ENCODE assay signal across 11 cellular contexts in the genomic region with DNA sequence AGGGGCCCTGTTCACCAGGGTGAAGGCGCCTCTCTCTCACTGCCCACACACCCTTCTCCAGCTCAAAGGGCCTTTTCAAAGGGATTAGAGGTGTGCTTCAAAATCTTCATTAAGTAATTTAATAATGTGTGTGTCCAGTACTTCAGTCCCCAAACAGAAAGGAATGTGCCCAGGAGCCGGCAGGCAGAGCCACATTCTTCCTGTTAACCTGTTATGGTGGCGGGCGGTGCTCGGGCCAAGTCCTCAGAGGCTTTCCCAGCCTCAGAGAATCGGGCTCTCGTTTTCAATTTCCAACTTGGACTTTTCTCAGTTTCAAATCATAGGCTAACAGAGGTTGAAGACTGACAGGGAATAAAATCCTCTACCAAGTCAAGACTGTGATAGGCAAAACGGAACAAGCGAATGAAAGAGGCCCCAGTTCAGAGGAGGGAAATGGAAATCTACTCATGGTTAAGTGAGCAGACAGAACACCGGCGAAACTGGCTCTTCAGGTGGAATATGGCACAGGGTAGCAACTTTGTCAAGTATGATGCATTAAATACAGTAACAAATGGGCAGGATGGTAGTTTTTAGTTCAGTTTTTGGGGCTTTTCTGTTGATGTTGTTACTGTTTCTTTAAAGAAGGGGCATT.
A peak's percentile ranks its signal among the peaks of the same experiment; 100 is the strongest.
DNase-seq lines count a peak whose midpoint lies in the region; ATAC-seq and TF ChIP-seq lines count a peak whose summit lies in the region.
"Had no signal": no experiment of that assay in that cellular context is flagged by ENCODE, and none has a peak within 500 bp of the region (broad histone marks: within the 10 kb centered on the region; RNA-seq: fewer than 3 reads in every experiment).

No MANE protein-coding gene starts in this region.

- H3K4me3 ChIP-seq in CD8-positive, alpha-beta T cell (ENCODE audit: low read depth, low read length), result no peak overlapping the region
- peak overlapping the region; percentile 10 for H3K4me3 ChIP-seq in SU-DHL-6 (ENCODE audit: insufficient read depth, low read length, poor library complexity, severe bottlenecking)
- H3K4me3 ChIP-seq in epithelial cell of proximal tubule (ENCODE audit: low read depth, low read length), result peak overlapping the region; percentile 30
- H3K4me3 ChIP-seq in neural progenitor cell, result no peak overlapping the region
- H3K4me3 ChIP-seq: SJSA1 had no signal

- no peak for TF ChIP-seq CTCF in CD8-positive, alpha-beta T cell (IDR thresholded peaks at IDR 0.05)
- TF ChIP-seq CTCF in SU-DHL-6 (IDR thresholded peaks at IDR 0.05; ENCODE audit: insufficient read depth, low read length, poor library complexity, severe bottlenecking), result no peak
- no peak for TF ChIP-seq CTCF in epithelial cell of proximal tubule (conservative IDR thresholded peaks at IDR 0.05; ENCODE audit: low read depth, low read length)
- TF ChIP-seq CTCF in neural progenitor cell (IDR thresholded peaks at IDR 0.05), result no peak

- peaks cover 100% of the 10 kb centered on the region for H3K79me2 ChIP-seq in SU-DHL-6 (ENCODE audit: insufficient read depth, low read length)
- H3K79me2 ChIP-seq in neural progenitor cell (ENCODE audit: low read depth), result peaks cover 9% of the 10 kb centered on the region

- peaks cover 3% of the 10 kb centered on the region for H3K36me3 Mint-ChIP-seq in CD8-positive, alpha-beta T cell
- H3K36me3 Mint-ChIP-seq in neural progenitor cell, result no peaks in the 10 kb centered on the region

- H3K4me3 Mint-ChIP-seq in CD8-positive, alpha-beta T cell, result peak overlapping the region; percentile 15
- no peak overlapping the region for H3K4me3 Mint-ChIP-seq in neural progenitor cell

- H3K4me2 ChIP-seq in SU-DHL-6 (ENCODE audit: low read depth, low read length, poor library complexity, severe bottlenecking) (peak overlapping the region; percentile 87), neural progenitor cell (no peak overlapping the region)

- no peak for DNase-seq in CD8-positive, alpha-beta T cell
- no peak for DNase-seq in epithelial cell of proximal tubule (ENCODE audit: low read depth)
- DNase-seq in neural progenitor cell (ENCODE audit: low spot score), result peak; percentile 15
- no peak for DNase-seq in stimulated activated CD8-positive, alpha-beta memory T cell treated with anti-CD3 and anti-CD28 coated beads, Interleukin-4, amount 100 ng/mL, for 48 hours
- no peak for DNase-seq in sciatic nerve (ENCODE audit: low spot score)
- DNase-seq in stimulated activated CD4-positive, alpha-beta T cell treated with anti-CD3 and anti-CD28 coated beads, Interleukin-4, amount 100 ng/mL, for 4 hours, result no peak
- DNase-seq in amygdala (lab: John Stamatoyannopoulos, UW), result no peak
- DNase-seq: COR-L47, foreskin melanocyte had no signal

- no peaks in the 10 kb centered on the region for H3K9me3 Mint-ChIP-seq in CD8-positive, alpha-beta T cell
- H3K9me3 Mint-ChIP-seq in neural progenitor cell, result peaks cover 2% of the 10 kb centered on the region

- H3K9me3 ChIP-seq in CD8-positive, alpha-beta T cell (ENCODE audit: low read length), result no peaks in the 10 kb centered on the region
- H3K9me3 ChIP-seq in SU-DHL-6 (ENCODE audit: insufficient read depth, low read length), result no peaks in the 10 kb centered on the region
- H3K9me3 ChIP-seq in neural progenitor cell (ENCODE audit: low read depth), result no peaks in the 10 kb centered on the region
- H3K9me3 ChIP-seq: SJSA1 had no signal

- no peaks in the 10 kb centered on the region for H3K27me3 Mint-ChIP-seq in CD8-positive, alpha-beta T cell (ENCODE audit: low read depth)
- H3K27me3 Mint-ChIP-seq in neural progenitor cell (ENCODE audit: insufficient read depth, low read depth), result peaks cover 3% of the 10 kb centered on the region

- intact Hi-C loops in CD8-positive, alpha-beta T cell (cut with DNase I, micrococcal nuclease), result loop anchor here (2.0 to 10.0 kb wide), 2 partner anchors 15 to 913 kb away; no protein-coding TSS in a partner anchor
- intact Hi-C loops in sciatic nerve (cut with DNase I), result no loop called here

- H2AFZ ChIP-seq in SU-DHL-6 (ENCODE audit: low read depth, low read length, severe bottlenecking) (no peak overlapping the region), neural progenitor cell (replicated peaks) (no peak overlapping the region)

- peaks cover 97% of the 10 kb centered on the region for H3K4me1 Mint-ChIP-seq in CD8-positive, alpha-beta T cell (ENCODE audit: low read depth)
- peaks cover 10% of the 10 kb centered on the region for H3K4me1 Mint-ChIP-seq in neural progenitor cell

- H3F3A ChIP-seq in SU-DHL-6 (ENCODE audit: insufficient read depth) (peaks cover 86% of the 10 kb centered on the region), neural progenitor cell (ENCODE audit: low read depth) (no peaks in the 10 kb centered on the region)

- ATAC-seq in CD8-positive, alpha-beta T cell, result no peak
- ATAC-seq in sciatic nerve, result no peak

- H4K20me1 ChIP-seq in SU-DHL-6 (ENCODE audit: low read depth, low read length), result peaks cover 6% of the 10 kb centered on the region; the same call in 1 of the 2 replicates
- H4K20me1 ChIP-seq in neural progenitor cell (ENCODE audit: low read depth), result no peaks in the 10 kb centered on the region

- H3K9ac ChIP-seq in SU-DHL-6 (ENCODE audit: low read length) (peak overlapping the region; percentile 41), neural progenitor cell (no peak overlapping the region)

- peak overlapping the region; percentile 88 for H3K27ac Mint-ChIP-seq in CD8-positive, alpha-beta T cell
- no peak overlapping the region for H3K27ac Mint-ChIP-seq in neural progenitor cell

- H3K36me3 ChIP-seq in CD8-positive, alpha-beta T cell (ENCODE audit: insufficient read depth, low read length), result no peaks in the 10 kb centered on the region
- H3K36me3 ChIP-seq in SU-DHL-6 (ENCODE audit: low read length) (no peaks in the 10 kb centered on the region), neural progenitor cell (no peaks in the 10 kb centered on the region)
- H3K36me3 ChIP-seq: SJSA1 had no signal

- POLR2A ChIA-PET in CD8-positive, alpha-beta T cell (lab: Charles Lee), result interaction anchor here (1.5 kb wide), 1 partner anchor 15 kb away, joined by 4 read pairs; no protein-coding TSS in a partner anchor

- H3K27ac ChIP-seq in CD8-positive, alpha-beta T cell (ENCODE audit: low read depth, low read length), result no peak overlapping the region
- peak overlapping the region; percentile 92 for H3K27ac ChIP-seq in SU-DHL-6 (ENCODE audit: low read depth, low read length)
- H3K27ac ChIP-seq in neural progenitor cell, result no peak overlapping the region
- H3K27ac ChIP-seq: SJSA1 had no signal

- peaks cover 96% of the 10 kb centered on the region for H3K4me1 ChIP-seq in CD8-positive, alpha-beta T cell (ENCODE audit: insufficient read depth, low read length)
- no peaks in the 10 kb centered on the region for H3K4me1 ChIP-seq in neural progenitor cell
- H3K4me1 ChIP-seq: SJSA1 had no signal

- CTCF ChIA-PET in CD8-positive, alpha-beta T cell (lab: Charles Lee), result no interaction called here

- H3K27me3 ChIP-seq in CD8-positive, alpha-beta T cell (ENCODE audit: insufficient read depth, low read length), result no peaks in the 10 kb centered on the region
- H3K27me3 ChIP-seq in SU-DHL-6 (ENCODE audit: low read length), result no peaks in the 10 kb centered on the region
- no peaks in the 10 kb centered on the region for H3K27me3 ChIP-seq in neural progenitor cell
- H3K27me3 ChIP-seq: SJSA1 had no signal

- H3K9me2 ChIP-seq in SU-DHL-6 (replicated peaks; ENCODE audit: insufficient read depth, low read length), result no peaks in the 10 kb centered on the region

Comparison
In these comparisons a context has a peak if more than half of its experiments do, and no peak if none do; other contexts are left out.
1. H3K4me3 ChIP-seq: peak in SU-DHL-6 (single experiment) and epithelial cell of proximal tubule (single experiment); none in CD8-positive, alpha-beta T cell (single experiment) and neural progenitor cell (single experiment).